ENCODE assay signal across 20 cellular contexts in the genomic region with DNA sequence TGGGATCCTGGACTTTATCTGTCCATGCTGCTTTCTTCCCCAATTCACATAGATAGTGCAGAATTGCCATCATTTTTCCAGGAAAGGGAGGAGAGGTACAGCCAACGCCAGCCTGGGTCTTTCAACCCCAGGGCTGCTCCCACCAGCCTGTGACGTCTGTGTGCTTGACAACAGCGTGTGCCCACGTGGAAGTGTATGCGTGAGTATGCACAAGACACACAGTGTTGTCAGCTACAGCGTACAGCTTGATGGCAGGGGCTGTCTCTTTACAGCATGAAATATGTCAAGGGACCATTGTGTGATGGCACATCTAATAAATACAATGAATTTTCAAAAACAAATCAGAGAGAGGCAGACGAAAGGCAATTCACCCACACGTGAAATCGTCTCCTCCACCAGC.
DNase-seq lines count a peak whose midpoint lies in the region; ATAC-seq and TF ChIP-seq lines count a peak whose summit lies in the region.
"Had no signal": no experiment of that assay in that cellular context is flagged by ENCODE, and none has a peak within 500 bp of the region (broad histone marks: within the 10 kb centered on the region; RNA-seq: fewer than 3 reads in every experiment).

No MANE protein-coding gene starts in this region.

- H4K20me1 ChIP-seq in osteoblast (ENCODE audit: insufficient read depth, low read length), result no peaks in the 10 kb centered on the region

- H3K9me3 ChIP-seq in osteoblast (ENCODE audit: low read depth, low read length), result no peaks in the 10 kb centered on the region
- no peaks in the 10 kb centered on the region for H3K9me3 ChIP-seq in spleen
- no peaks in the 10 kb centered on the region for H3K9me3 ChIP-seq in stomach

- H2AFZ ChIP-seq in osteoblast (ENCODE audit: low read length), result no peak overlapping the region

- no peaks in the 10 kb centered on the region for H3K36me3 ChIP-seq in osteoblast (ENCODE audit: insufficient read depth, low read length)
- no peaks in the 10 kb centered on the region for H3K36me3 ChIP-seq in spleen
- H3K36me3 ChIP-seq in stomach, result no peaks in the 10 kb centered on the region

- TF ChIP-seq POLR2A in spleen (IDR thresholded peaks at IDR 0.05), result no peak
- no peak for TF ChIP-seq POLR2A in stomach (IDR thresholded peaks at IDR 0.05)

- H3K4me3 ChIP-seq in osteoblast (ENCODE audit: insufficient read depth, low read length), result no peak overlapping the region
- no peak overlapping the region for H3K4me3 ChIP-seq in spleen
- H3K4me3 ChIP-seq in stomach, result no peak overlapping the region
- H3K4me3 ChIP-seq: K562 had no signal

- 67 to 83% (median 74%) methylated on average over 9 of the region's 9 CpGs for WGBS in spleen, 5 donors
- WGBS in stomach, 5 donors, result 66 to 74% (median 72%) methylated on average over 9 of the region's 9 CpGs

- H3K4me2 ChIP-seq in osteoblast (ENCODE audit: insufficient read depth, low read length), result no peak overlapping the region

- H3K27me3 ChIP-seq in osteoblast (ENCODE audit: insufficient read depth, low read length) (no peaks in the 10 kb centered on the region), spleen (replicated peaks in 1 of 7) (no peaks in the 10 kb centered on the region), stomach (peaks cover 0 to 7% (median 0%) of the 10 kb centered on the region in 3 donors)

- intact Hi-C loops in spleen (cut with DNase I; ENCODE audit: low total_unique reads), result no loop called here
- intact Hi-C loops in stomach (cut with DNase I; ENCODE audit: low total_unique reads), result no loop called here

- H3K4me1 ChIP-seq in osteoblast (ENCODE audit: insufficient read depth, low read length) (no peaks in the 10 kb centered on the region), spleen (no peaks in the 10 kb centered on the region), stomach (no peaks in the 10 kb centered on the region)

- no peak for TF ChIP-seq CTCF in osteoblast (IDR thresholded peaks at IDR 0.05; ENCODE audit: extremely low read depth, low read depth, low read length)
- TF ChIP-seq CTCF in spleen (IDR thresholded peaks at IDR 0.05 in 8 of 11, conservative IDR thresholded peaks at IDR 0.05 in 3 of 11), result no peak
- TF ChIP-seq CTCF in stomach (IDR thresholded peaks at IDR 0.05), result no peak

- DNase-seq in OCI-M1 (lab: John Stamatoyannopoulos, UW), result peak; percentile 62
- DNase-seq in caudate nucleus (lab: John Stamatoyannopoulos, UW), result peak in 36 of 61 donors; percentile 8 to 79 (median 36)
- peak; percentile 59 for DNase-seq in osteoblast (ENCODE audit: insufficient read length, low spot score, missing footprints)
- peak; percentile 27 for DNase-seq in spleen
- no peak for DNase-seq in stimulated activated CD4-positive, alpha-beta T cell treated with anti-CD3 and anti-CD28 coated beads, Interleukin-12 subunit alpha, Interleukin-12 subunit beta, amount 100 ng/mL, for 4 hours
- DNase-seq in stomach, result no peak
- DNase-seq: ACHN; CD4-positive, alpha-beta memory T cell; DMS153; DMS79; GDM1; GOT3; H7; HFFc6 had no signal

- TF ChIP-seq EP300 in stomach (IDR thresholded peaks at IDR 0.05), result no peak

- no peaks in the 10 kb centered on the region for H3K79me2 ChIP-seq in osteoblast (ENCODE audit: insufficient read depth, low read length)

- H3K27ac ChIP-seq in caudate nucleus (ENCODE audit: low read depth, low read length), result peak overlapping the region; percentile 48
- no peak overlapping the region for H3K27ac ChIP-seq in osteoblast (ENCODE audit: low read depth, low read length)
- peak overlapping the region in 3 of 8 donors; percentile 22 to 33 (median 26) for H3K27ac ChIP-seq in spleen
- no peak overlapping the region for H3K27ac ChIP-seq in stomach
- H3K27ac ChIP-seq: C4-2B, HL-60 had no signal

- ATAC-seq in GM18520 (IDR thresholded peaks at IDR 0.05; ENCODE audit: unreplicated experiment) (no peak), HG03135 (IDR thresholded peaks at IDR 0.05; ENCODE audit: unreplicated experiment) (no peak)
- ATAC-seq: HCT116, K562 had no signal

Comparison
In these comparisons a context has a peak if more than half of its experiments do, and no peak if none do; other contexts are left out.
1. DNase-seq: peak in OCI-M1 (single experiment), caudate nucleus (36 of 61), osteoblast (single experiment) and spleen (single experiment); none in stimulated activated CD4-positive, alpha-beta T cell treated with anti-CD3 and anti-CD28 coated beads, Interleukin-12 subunit alpha, Interleukin-12 subunit beta, amount 100 ng/mL, for 4 hours (single experiment) and stomach (single experiment).